8 cellular contexts compared by ENCODE assay signal in genomic region chr16:88810868-88811599, GRCh38. TPM values are rescaled to one million over a fixed set of nuclear protein-coding genes. Genes with fewer than 3 reads are reported as not detected.
DNase-seq lines count a peak whose midpoint lies in the region; ATAC-seq and TF ChIP-seq lines count a peak whose summit lies in the region.

No MANE protein-coding gene starts in this region.

- H3K9ac ChIP-seq in OCI-LY1 (ENCODE audit: low read length), result peak overlapping the region; percentile 89
- H3K9ac ChIP-seq in neural progenitor cell, result peak overlapping the region; percentile 61

- peaks cover 11% of the 10 kb centered on the region for H3K27me3 Mint-ChIP-seq in neural progenitor cell (ENCODE audit: insufficient read depth, low read depth)

- H3K79me2 ChIP-seq in OCI-LY1 (ENCODE audit: insufficient read depth, low read length), result no peaks in the 10 kb centered on the region
- peaks cover 24% of the 10 kb centered on the region for H3K79me2 ChIP-seq in neural progenitor cell (ENCODE audit: low read depth)

- H4K20me1 ChIP-seq in OCI-LY1 (ENCODE audit: insufficient read depth, low read length) (no peaks in the 10 kb centered on the region), neural progenitor cell (ENCODE audit: low read depth) (peaks cover 41% of the 10 kb centered on the region)

- H3F3A ChIP-seq in OCI-LY1 (ENCODE audit: insufficient read depth, low read length) (peaks cover 4% of the 10 kb centered on the region; the same call in 1 of the 2 replicates), neural progenitor cell (ENCODE audit: low read depth) (peaks cover 50% of the 10 kb centered on the region)

- peaks cover 3% of the 10 kb centered on the region for H3K4me1 Mint-ChIP-seq in neural progenitor cell

- peaks cover 4% of the 10 kb centered on the region for H3K36me3 Mint-ChIP-seq in neural progenitor cell

- H3K4me3 Mint-ChIP-seq in neural progenitor cell, result peak overlapping the region; percentile 87

- H3K4me3 ChIP-seq in OCI-LY1 (ENCODE audit: low read depth, low read length, poor library complexity, severe bottlenecking), result peak overlapping the region; percentile 80
- peak overlapping the region; percentile 64 to 72 for H3K4me3 ChIP-seq in foreskin fibroblast (ENCODE audit: low read depth in 1 of 2, low read length in 2 of 2)
- H3K4me3 ChIP-seq in neural progenitor cell, result peak overlapping the region; percentile 70
- peak overlapping the region; percentile 77 to 93 for H3K4me3 ChIP-seq in tibial artery

- H3K4me1 ChIP-seq in OCI-LY1 (ENCODE audit: insufficient read depth, low read length, severe bottlenecking) (peaks cover 21% of the 10 kb centered on the region), neural progenitor cell (peaks cover 4% of the 10 kb centered on the region), tibial artery (peaks cover 0 to 33% (median 26%) of the 10 kb centered on the region in 4 donors)

- H3K27ac ChIP-seq in OCI-LY1 (ENCODE audit: low read depth, low read length, poor library complexity, severe bottlenecking) (peak overlapping the region; percentile 78), neural progenitor cell (no peak overlapping the region), tibial artery (peak overlapping the region; percentile 90 to 91)

- intact Hi-C loops in tibial artery (cut with DNase I; ENCODE audit: low total_unique reads), result loop anchor here (10.0 kb wide), 1 partner anchor 236 kb away; the partner anchor contains the start of gene ZC3H18

- peak; percentile 50 for DNase-seq in DMS153 (lab: John Stamatoyannopoulos, UW)
- DNase-seq in activated naive CD4-positive, alpha-beta T cell (lab: John Stamatoyannopoulos, UW), result peak in 3 of 4 experiments; percentile 40 to 69 (median 59)
- peak; percentile 82 to 94 for DNase-seq in foreskin fibroblast
- peak; percentile 77 for DNase-seq in neural progenitor cell (ENCODE audit: low spot score)
- peak; percentile 84 to 91 for DNase-seq in tibial artery

- TF ChIP-seq CTCF in OCI-LY1 (IDR thresholded peaks at IDR 0.05; ENCODE audit: low read length) (no peak), foreskin fibroblast (IDR thresholded peaks at IDR 0.05; ENCODE audit: low read depth, low read length) (no peak), neural progenitor cell (IDR thresholded peaks at IDR 0.05) (no peak), tibial artery (IDR thresholded peaks at IDR 0.05) (no peak)

- H3K9me3 Mint-ChIP-seq in neural progenitor cell, result no peaks in the 10 kb centered on the region

- no peaks in the 10 kb centered on the region for H3K9me2 ChIP-seq in OCI-LY1 (ENCODE audit: low read depth, low read length)

- H3K4me2 ChIP-seq in OCI-LY1 (ENCODE audit: low read length) (peak overlapping the region; percentile 91), neural progenitor cell (peak overlapping the region; percentile 83)

- H2AFZ ChIP-seq in OCI-LY1 (ENCODE audit: low read length) (no peak overlapping the region), neural progenitor cell (replicated peaks) (no peak overlapping the region)

- no peak overlapping the region for H3K27ac Mint-ChIP-seq in neural progenitor cell

- H3K36me3 ChIP-seq in OCI-LY1 (ENCODE audit: insufficient read depth, low read length) (peaks cover 42% of the 10 kb centered on the region), neural progenitor cell (no peaks in the 10 kb centered on the region), tibial artery (peaks cover 0 to 32% (median 13%) of the 10 kb centered on the region in 3 donors)

- no peaks in the 10 kb centered on the region; the same call in 1 of the 2 replicates for H3K27me3 ChIP-seq in OCI-LY1 (ENCODE audit: insufficient read depth, low read length)
- H3K27me3 ChIP-seq in neural progenitor cell, result no peaks in the 10 kb centered on the region
- H3K27me3 ChIP-seq in tibial artery, result no peaks in the 10 kb centered on the region

- H3K9me3 ChIP-seq in OCI-LY1 (ENCODE audit: low read length) (0 out of 2 replicates have a peak, but pooled peaks cover 6% of the 10 kb centered on the region), neural progenitor cell (ENCODE audit: low read depth) (no peaks in the 10 kb centered on the region), tibial artery (no peaks in the 10 kb centered on the region)

- ATAC-seq in GM19463 (IDR thresholded peaks at IDR 0.05; ENCODE audit: unreplicated experiment) (peak; percentile 35), HG03558 (IDR thresholded peaks at IDR 0.05; ENCODE audit: extremely low read depth, unreplicated experiment) (peak; percentile 18)

RNA-seq across cellular contexts. Expression of gene APRT, which starts 0.7 kb away (rescaled TPM):
- total RNA-seq in neural progenitor cell (ENCODE audit: low replicate concordance), result 53.4 and 150 TPM in 2 replicates

RNA-seq across cellular contexts. Expression of gene CDT1, which starts 7.4 kb away (rescaled TPM):
- total RNA-seq in neural progenitor cell (ENCODE audit: low replicate concordance), result 7.8 and 57.9 TPM in 2 replicates

RNA-seq across cellular contexts. Expression of gene PIEZO1, which starts 26.0 kb away (rescaled TPM):
- 5.5 and 26.9 TPM in 2 replicates for total RNA-seq in neural progenitor cell (ENCODE audit: low replicate concordance)

RNA-seq across cellular contexts. Expression of gene GALNS, which starts 45.7 kb away (rescaled TPM):
- 5.0 and 11.6 TPM in 2 replicates for total RNA-seq in neural progenitor cell (ENCODE audit: low replicate concordance)

RNA-seq across cellular contexts. Expression of gene TRAPPC2L, which starts 45.9 kb away (rescaled TPM):
- 31.8 and 48.5 TPM in 2 replicates for total RNA-seq in neural progenitor cell (ENCODE audit: low replicate concordance)
